Comparison of ENCODE assay signal across 27 cellular contexts in the genomic region with DNA sequence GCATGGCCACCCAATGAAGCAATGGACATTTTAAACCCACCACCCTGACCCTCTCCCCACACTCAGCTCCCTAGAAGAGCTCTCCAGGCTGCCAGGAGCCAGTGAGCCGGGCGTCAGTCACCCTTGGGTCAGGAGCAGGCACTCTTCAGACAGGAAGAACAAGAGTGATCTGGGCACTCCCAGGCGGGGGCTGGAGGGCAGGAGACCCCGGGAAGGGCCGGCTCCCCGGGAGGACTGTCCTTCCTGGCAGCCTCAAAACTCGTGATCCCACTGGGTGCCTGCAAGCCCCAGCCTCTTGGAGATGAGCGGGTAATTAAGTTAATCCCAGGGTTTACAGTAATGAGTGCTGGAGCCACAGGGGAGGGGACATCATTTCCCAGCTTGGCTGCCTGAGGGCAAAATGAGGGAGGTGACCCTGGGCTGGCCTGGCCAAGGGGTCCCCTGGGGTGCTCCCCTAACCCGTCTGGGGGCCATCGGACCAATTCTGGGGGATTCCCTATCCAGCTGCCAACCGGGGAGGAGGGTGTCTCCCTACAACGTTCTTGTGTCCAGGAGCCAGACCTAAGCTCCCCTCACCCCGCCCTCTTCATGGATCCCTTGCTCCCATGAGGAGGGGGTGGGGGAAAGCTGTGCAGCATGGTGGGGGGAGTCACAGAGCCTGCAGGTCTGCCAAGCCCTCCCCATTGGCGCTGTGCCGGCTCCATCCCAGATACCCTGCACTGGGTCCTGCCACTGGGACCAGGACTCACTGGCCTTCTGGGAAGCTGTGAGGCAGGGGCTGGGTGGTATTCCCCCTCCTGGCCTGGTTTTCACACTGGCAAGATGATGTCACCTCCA. TPM values are rescaled to one million over a fixed set of nuclear protein-coding genes. Genes with fewer than 3 reads are reported as not detected.
DNase-seq lines count a peak whose midpoint lies in the region; TF ChIP-seq lines count a peak whose summit lies in the region.
"Had no signal": no experiment of that assay in that cellular context is flagged by ENCODE, and none has a peak within 500 bp of the region (broad histone marks: within the 10 kb centered on the region; RNA-seq: fewer than 3 reads in every experiment).

No MANE protein-coding gene starts in this region.

- intact Hi-C loops in esophagus squamous epithelium (cut with DNase I), result no loop called here

- H3K27me3 Mint-ChIP-seq in activated naive CD4-positive, alpha-beta T cell treated with anti-CD3 and anti-CD28 coated beads, Interleukin-2, amount 10 ng/mL, durations not matched to agents 7 days and 5 days, result peaks cover 9% of the 10 kb centered on the region
- H3K27me3 Mint-ChIP-seq: activated CD4-positive, alpha-beta memory T cell treated with anti-CD3 and anti-CD28 coated beads for 36 hours; activated naive CD4-positive, alpha-beta T cell treated with anti-CD3 and anti-CD28 coated beads, Interleukin-2, amount 50 U/mL, for 24 hours; central memory CD8-positive, alpha-beta T cell; naive thymus-derived CD4-positive, alpha-beta T cell had no signal

- H3K9me3 ChIP-seq in esophagus squamous epithelium (no peaks in the 10 kb centered on the region), skeletal muscle tissue (ENCODE audit: control insufficient read depth in 3 of 3, low read length in 3 of 3) (no peaks in the 10 kb centered on the region)
- H3K9me3 ChIP-seq: ascending aorta, ovary, thoracic aorta had no signal

- H3K36me3 ChIP-seq in esophagus squamous epithelium (peaks cover 0 to 8% (median 0%) of the 10 kb centered on the region in 3 donors), skeletal muscle tissue (ENCODE audit: control insufficient read depth in 3 of 3, insufficient read depth in 3 of 3, low read length in 3 of 3) (no peaks in the 10 kb centered on the region)
- H3K36me3 ChIP-seq: ascending aorta, ovary, thoracic aorta had no signal

- H3K36me3 Mint-ChIP-seq in activated naive CD4-positive, alpha-beta T cell treated with anti-CD3 and anti-CD28 coated beads, Interleukin-2, amount 10 ng/mL, durations not matched to agents 7 days and 5 days, result no peaks in the 10 kb centered on the region
- H3K36me3 Mint-ChIP-seq: activated CD4-positive, alpha-beta memory T cell treated with anti-CD3 and anti-CD28 coated beads for 36 hours; activated naive CD4-positive, alpha-beta T cell treated with anti-CD3 and anti-CD28 coated beads, Interleukin-2, amount 50 U/mL, for 24 hours; CD8-positive, alpha-beta memory T cell; naive thymus-derived CD4-positive, alpha-beta T cell; stimulated activated memory B cell treated with anti-CD40 and anti-IgM and Interleukin-4, amounts not matched to agents 10 μg/mL and 1 μg/mL and 100 μg/mL, for 72 hours had no signal

- no peaks in the 10 kb centered on the region for H3K4me1 Mint-ChIP-seq in activated naive CD4-positive, alpha-beta T cell treated with anti-CD3 and anti-CD28 coated beads, Interleukin-2, amount 10 ng/mL, durations not matched to agents 7 days and 5 days

- 33 to 100% methylated on average over 2 to 3 of the region's 15 CpGs for WGBS in esophagus squamous epithelium, 2 donors

- H3K27ac Mint-ChIP-seq in activated naive CD4-positive, alpha-beta T cell treated with anti-CD3 and anti-CD28 coated beads, Interleukin-2, amount 10 ng/mL, durations not matched to agents 7 days and 5 days, result no peak overlapping the region
- H3K27ac Mint-ChIP-seq: activated B cell treated with CpG ODN at 0.5 μM for 24 hours; activated CD4-positive, alpha-beta memory T cell treated with anti-CD3 and anti-CD28 coated beads for 36 hours; activated naive CD4-positive, alpha-beta T cell treated with anti-CD3 and anti-CD28 coated beads, Interleukin-2, amount 50 U/mL, for 24 hours; GM23338; stimulated activated memory B cell treated with anti-CD40 and anti-IgM and Interleukin-4, amounts not matched to agents 10 μg/mL and 1 μg/mL and 100 μg/mL, for 72 hours; T-helper 2 cell treated with Interferon-gamma antibody and Interleukin-4, amounts not matched to agents 5 μg/mL and 100 μg/mL, for 36 hours had no signal

- DNase-seq in D341Med (ENCODE audit: low spot score) (peak; percentile 86), NCI-H524 treated with DMSO at 0.1 percent for 48 hours (lab: John Stamatoyannopoulos, UW) (peak; percentile 62), esophagus squamous epithelium (lab: John Stamatoyannopoulos, UW) (no peak), NCI-H446 (lab: John Stamatoyannopoulos, UW) (no peak), amygdala (lab: John Stamatoyannopoulos, UW) (no peak)
- DNase-seq in activated naive CD4-positive, alpha-beta T cell treated with anti-CD3 and anti-CD28 coated beads, Interleukin-2, amount 10 ng/mL, durations not matched to agents 7 days and 5 days, result no peak
- DNase-seq: activated B cell treated with CpG ODN at 0.5 μM for 24 hours; activated CD4-positive, alpha-beta memory T cell treated with anti-CD3 and anti-CD28 coated beads for 36 hours; activated T-cell treated with anti-CD3 and anti-CD28 coated beads for 4 hours; CD8-positive, alpha-beta memory T cell; DND-41; foreskin fibroblast; KBM-7; mesenchymal stem cell; naive thymus-derived CD4-positive, alpha-beta T cell; NCI-H2029; NCI-H510A treated with DMSO at 0.1 percent for 48 hours; ovary; SHP77 treated with DMSO at 0.1 percent for 48 hours had no signal

- no peak for TF ChIP-seq CTCF in esophagus squamous epithelium (IDR thresholded peaks at IDR 0.05)

- H3K4me3 Mint-ChIP-seq in activated naive CD4-positive, alpha-beta T cell treated with anti-CD3 and anti-CD28 coated beads, Interleukin-2, amount 10 ng/mL, durations not matched to agents 7 days and 5 days, result no peak overlapping the region
- H3K4me3 Mint-ChIP-seq: activated B cell treated with CpG ODN at 0.5 μM for 24 hours; activated CD4-positive, alpha-beta memory T cell treated with anti-CD3 and anti-CD28 coated beads for 36 hours; activated naive CD4-positive, alpha-beta T cell treated with anti-CD3 and anti-CD28 coated beads, Interleukin-2, amount 50 U/mL, for 24 hours; CD8-positive, alpha-beta memory T cell; central memory CD8-positive, alpha-beta T cell; GM23338; naive thymus-derived CD4-positive, alpha-beta T cell; stimulated activated memory B cell treated with anti-CD40 and anti-IgM and Interleukin-4, amounts not matched to agents 10 μg/mL and 1 μg/mL and 100 μg/mL, for 72 hours; T-helper 2 cell treated with Interferon-gamma antibody and Interleukin-4, amounts not matched to agents 5 μg/mL and 100 μg/mL, for 36 hours had no signal

- no peaks in the 10 kb centered on the region for H3K9me3 Mint-ChIP-seq in activated naive CD4-positive, alpha-beta T cell treated with anti-CD3 and anti-CD28 coated beads, Interleukin-2, amount 10 ng/mL, durations not matched to agents 7 days and 5 days
- H3K9me3 Mint-ChIP-seq: activated B cell treated with CpG ODN at 0.5 μM for 24 hours; activated CD4-positive, alpha-beta memory T cell treated with anti-CD3 and anti-CD28 coated beads for 36 hours; activated naive CD4-positive, alpha-beta T cell treated with anti-CD3 and anti-CD28 coated beads, Interleukin-2, amount 50 U/mL, for 24 hours; CD8-positive, alpha-beta memory T cell; central memory CD8-positive, alpha-beta T cell; GM23338; naive thymus-derived CD4-positive, alpha-beta T cell; stimulated activated memory B cell treated with anti-CD40 and anti-IgM and Interleukin-4, amounts not matched to agents 10 μg/mL and 1 μg/mL and 100 μg/mL, for 72 hours; T-helper 2 cell treated with Interferon-gamma antibody and Interleukin-4, amounts not matched to agents 5 μg/mL and 100 μg/mL, for 36 hours had no signal

- H3K27ac ChIP-seq in esophagus squamous epithelium (peak overlapping the region in 3 of 4 donors; percentile 14 to 70 (median 52)), skeletal muscle tissue (ENCODE audit: low read depth, low read length) (peak overlapping the region; percentile 19)
- H3K27ac ChIP-seq: ascending aorta, ovary, thoracic aorta had no signal

- CTCF ChIA-PET in activated naive CD4-positive, alpha-beta T cell treated with anti-CD3 and anti-CD28 coated beads, Interleukin-2, amount 10 ng/mL, durations not matched to agents 7 days and 5 days (lab: Charles Lee), result interaction anchor here (1.5 kb wide), 1 partner anchor 15 kb away, joined by 4 read pairs; no protein-coding TSS in a partner anchor

- peaks cover 12 to 73% (median 31%) of the 10 kb centered on the region in 3 donors for H3K4me1 ChIP-seq in esophagus squamous epithelium
- peaks cover 0 to 29% (median 13%) of the 10 kb centered on the region in 3 donors for H3K4me1 ChIP-seq in skeletal muscle tissue (ENCODE audit: control insufficient read depth in 3 of 3, insufficient read depth in 3 of 3, low read length in 3 of 3)
- H3K4me1 ChIP-seq: ascending aorta had no signal

- no peak overlapping the region for H3K9ac ChIP-seq in skeletal muscle tissue (ENCODE audit: low read depth in 1 of 3, low read length in 3 of 3)

- H3K4me3 ChIP-seq in esophagus squamous epithelium (no peak overlapping the region), skeletal muscle tissue (ENCODE audit: low read length in 3 of 3) (no peak overlapping the region)
- H3K4me3 ChIP-seq: ascending aorta, GM23338, ovary, thoracic aorta had no signal

- H3K27me3 ChIP-seq in esophagus squamous epithelium, result no peaks in the 10 kb centered on the region
- peaks cover 0 to 3% (median 0%) of the 10 kb centered on the region in 3 donors for H3K27me3 ChIP-seq in skeletal muscle tissue (ENCODE audit: control insufficient read depth in 3 of 3, insufficient read depth in 3 of 3, low read length in 3 of 3)
- H3K27me3 ChIP-seq: ascending aorta, ovary had no signal

- TF ChIP-seq POLR2A in esophagus squamous epithelium (IDR thresholded peaks at IDR 0.05), result no peak

RNA-seq across cellular contexts. Expression of a gene that starts 59.2 kb away (rescaled TPM):
- total RNA-seq in esophagus squamous epithelium, result 10 to 100 TPM; 13.4 to 39.9 (median 29.5) TPM
- 19.8 TPM for total RNA-seq in skeletal muscle tissue

RNA-seq across cellular contexts. Expression of a gene that starts 59.8 kb away (rescaled TPM):
- 10 to 100 TPM; 29.1 to 65.4 (median 36.3) TPM for total RNA-seq in esophagus squamous epithelium
- 112 TPM for total RNA-seq in skeletal muscle tissue

Comparison
In these comparisons a context has a peak if more than half of its experiments do, and no peak if none do; other contexts are left out.
1. DNase-seq: peak in D341Med (single experiment) and NCI-H524 treated with DMSO at 0.1 percent for 48 hours (single experiment); none in esophagus squamous epithelium (single experiment), activated naive CD4-positive, alpha-beta T cell treated with anti-CD3 and anti-CD28 coated beads, Interleukin-2, amount 10 ng/mL, durations not matched to agents 7 days and 5 days (single experiment), NCI-H446 (0 of 2) and amygdala (0 of 56).